In the genomic region with DNA sequence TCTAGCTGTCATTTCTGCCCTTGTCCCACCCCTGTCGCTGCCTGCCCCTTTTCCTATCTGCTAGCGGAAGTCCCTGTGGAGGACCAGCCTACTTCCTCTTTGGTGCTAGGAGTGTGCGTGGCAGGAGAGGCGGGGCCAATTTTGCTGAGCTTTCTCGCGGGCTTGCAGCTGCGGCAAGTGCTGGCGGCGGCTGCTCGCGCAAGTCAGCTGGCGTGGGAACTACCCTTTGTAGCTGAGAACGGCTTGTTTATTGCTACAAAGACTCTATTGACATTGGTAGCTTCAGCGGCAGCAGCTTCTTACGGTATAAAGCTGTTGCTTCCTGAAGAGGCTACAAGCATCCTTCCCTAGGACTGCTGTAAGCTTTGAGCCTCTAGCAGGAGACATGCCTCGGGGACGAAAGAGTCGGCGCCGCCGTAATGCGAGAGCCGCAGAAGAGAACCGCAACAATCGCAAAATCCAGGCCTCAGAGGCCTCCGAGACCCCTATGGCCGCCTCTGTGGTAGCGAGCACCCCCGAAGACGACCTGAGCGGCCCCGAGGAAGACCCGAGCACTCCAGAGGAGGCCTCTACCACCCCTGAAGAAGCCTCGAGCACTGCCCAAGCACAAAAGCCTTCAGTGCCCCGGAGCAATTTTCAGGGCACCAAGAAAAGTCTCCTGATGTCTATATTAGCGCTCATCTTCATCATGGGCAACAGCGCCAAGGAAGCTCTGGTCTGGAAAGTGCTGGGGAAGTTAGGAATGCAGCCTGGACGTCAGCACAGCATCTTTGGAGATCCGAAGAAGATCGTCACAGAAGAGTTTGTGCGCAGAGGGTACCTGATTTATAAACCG, we compare ENCODE assay signal across 7 cellular contexts.
DNase-seq lines count a peak whose midpoint lies in the region; ATAC-seq lines count a peak whose summit lies in the region.

Gene MAGEH1, plus strand, starts transcription at position 138 of the 835 bp plus-strand sequence. Its CDS starts 248 bp downstream, at position 386.

- peak within 1 kb of the TSS; percentile 84 for H3K27ac Mint-ChIP-seq in central memory CD8-positive, alpha-beta T cell (ENCODE audit: low read depth)

- peaks cover 29% of the 10 kb centered on the region for H3K4me1 Mint-ChIP-seq in central memory CD8-positive, alpha-beta T cell

- H3K9me3 Mint-ChIP-seq in central memory CD8-positive, alpha-beta T cell = no peaks in the 10 kb centered on the region

- ATAC-seq in GM18511 (IDR thresholded peaks at IDR 0.05; ENCODE audit: unreplicated experiment) (peak; percentile 97), HG02943 (IDR thresholded peaks at IDR 0.05; ENCODE audit: low read depth, unreplicated experiment) (peak; percentile 97)
- peak; percentile 86 for ATAC-seq in central memory CD8-positive, alpha-beta T cell (replicated peaks; ENCODE audit: extremely low read depth, poor library complexity, severe bottlenecking)

- DNase-seq in NCI-H2227 (lab: John Stamatoyannopoulos, UW; ENCODE audit: unreplicated experiment) (peak; percentile 91), islet precursor cell (peak; percentile 88)
- DNase-seq in activated CD4-positive, CD25-positive, alpha-beta regulatory T cell treated with anti-CD3 and anti-CD28 coated beads, Interleukin-2, amount 50 U/mL, for 72 hours = peak; percentile 69
- peak; percentile 36 to 61 for DNase-seq in central memory CD8-positive, alpha-beta T cell (ENCODE audit: low spot score in 2 of 2)
- DNase-seq in stimulated activated CD4-positive, alpha-beta T cell treated with anti-CD3 and anti-CD28 coated beads, Interleukin-12 subunit alpha, Interleukin-12 subunit beta, amount 100 ng/mL, for 4 hours = peak; percentile 67

- H3K27me3 Mint-ChIP-seq in central memory CD8-positive, alpha-beta T cell = no peaks in the 10 kb centered on the region

- peaks cover 1% of the 10 kb centered on the region for H3K36me3 Mint-ChIP-seq in central memory CD8-positive, alpha-beta T cell (ENCODE audit: insufficient read depth)

- peak within 1 kb of the TSS; percentile 93 for H3K4me3 Mint-ChIP-seq in central memory CD8-positive, alpha-beta T cell

Comparison
In these comparisons a context has a peak if more than half of its experiments do, and no peak if none do; other contexts are left out.
1. Peak in every context shown above with its lines: DNase-seq and ATAC-seq.